ENCODE assay signal across 8 cellular contexts in the genomic region with DNA sequence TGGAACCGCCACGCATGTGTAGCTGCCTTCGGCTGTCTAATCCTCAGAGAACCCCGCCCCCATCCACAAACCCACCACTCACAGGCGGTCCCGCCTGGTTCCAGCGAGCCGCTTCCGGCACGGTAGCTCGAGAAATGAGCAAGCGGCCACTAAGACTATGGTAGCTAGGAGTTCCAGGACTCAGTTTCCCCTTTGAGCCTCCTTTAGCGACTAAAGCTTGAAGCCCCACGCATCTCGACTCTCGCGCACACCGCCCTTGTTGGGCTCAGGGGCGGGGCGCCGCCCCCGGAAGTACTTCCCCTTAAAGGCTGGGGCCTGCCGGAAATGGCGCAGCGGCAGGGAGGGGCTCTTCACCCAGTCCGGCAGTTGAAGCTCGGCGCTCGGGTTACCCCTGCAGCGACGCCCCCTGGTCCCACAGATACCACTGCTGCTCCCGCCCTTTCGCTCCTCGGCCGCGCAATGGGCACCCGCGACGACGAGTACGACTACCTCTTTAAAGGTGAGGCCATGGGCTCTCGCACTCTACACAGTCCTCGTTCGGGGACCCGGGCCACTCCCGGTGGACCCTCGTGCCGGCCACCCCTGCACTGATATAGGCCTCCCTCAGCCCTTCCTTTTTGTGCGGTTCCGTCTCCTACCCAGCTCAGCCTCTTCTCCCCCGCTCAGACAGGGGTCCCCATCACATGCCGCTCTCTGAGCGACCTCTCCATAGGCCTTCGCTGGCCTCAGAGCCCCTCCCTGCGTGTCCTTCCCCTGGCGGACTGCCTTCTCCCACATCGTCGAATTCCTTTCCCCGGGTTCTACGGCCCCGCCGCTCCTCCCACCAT.
DNase-seq lines count a peak whose midpoint lies in the region; ATAC-seq and FAIRE-seq lines count a peak whose summit lies in the region.

A gene (plus strand): TSS at position 365 of the 827 bp plus-strand sequence. CDS start 95 bp downstream, at position 460.

- H3K9me3 ChIP-seq in BLaER1: peaks cover 5% of the 10 kb centered on the region; the same call in 1 of the 2 replicates

- H3K4me2 ChIP-seq in BLaER1: peak within 1 kb of the TSS; percentile 81

- peak within 1 kb of the TSS; percentile 84 for H3K4me3 ChIP-seq in BLaER1

- peak within 1 kb of the TSS; percentile 88 for H3K27ac ChIP-seq in BLaER1
- peak within 1 kb of the TSS; percentile 99 for H3K27ac ChIP-seq in cingulate gyrus (ENCODE audit: low read depth, low read length)
- H3K27ac ChIP-seq in layer of hippocampus (ENCODE audit: low read depth, low read length): peak within 1 kb of the TSS; percentile 98

- peak; percentile 81 for FAIRE-seq in GM19239 (lab: Jason Lieb, UNC)

- H3K27me3 ChIP-seq in BLaER1 (no peaks in the 10 kb centered on the region), layer of hippocampus (ENCODE audit: control insufficient read depth, insufficient read depth, low read length) (no peaks in the 10 kb centered on the region)

- peaks cover 20% of the 10 kb centered on the region for H3K4me1 ChIP-seq in BLaER1

- peak; percentile 72 for ATAC-seq in HG03457 (IDR thresholded peaks at IDR 0.05; ENCODE audit: unreplicated experiment)

- DNase-seq in GM19239 (ENCODE audit: insufficient read length, low spot score) (peak; percentile 78), NCI-H524 (lab: John Stamatoyannopoulos, UW) (peak; percentile 96 to 98)
- peak; percentile 92 to 96 for DNase-seq in activated CD4-positive, alpha-beta T cell treated with anti-CD3 and anti-CD28 coated beads for 4 hours
- DNase-seq in stimulated activated CD4-positive, alpha-beta T cell treated with anti-CD3 and anti-CD28 coated beads, Interleukin-1b, Interleukin-23, amount 100 ng/mL, for 4 hours (ENCODE audit: low read depth in 2 of 2): peak; percentile 90 to 93

- H4K20me1 ChIP-seq in BLaER1: peaks cover 44% of the 10 kb centered on the region

- peaks cover 7% of the 10 kb centered on the region for H3K36me3 ChIP-seq in BLaER1

- peak within 1 kb of the TSS; percentile 83 for H3K9ac ChIP-seq in BLaER1

Comparison
In these comparisons a context has a peak if more than half of its experiments do, and no peak if none do; other contexts are left out.
1. Peak in every context shown above with its lines: DNase-seq, ATAC-seq, H3K4me3 ChIP-seq and H3K27ac ChIP-seq.